ENCODE assay signal across 9 cellular contexts in genomic region chr1:110674337-110675059, GRCh38. TPM values are rescaled to one million over a fixed set of nuclear protein-coding genes. Genes with fewer than 3 reads are reported as not detected.
DNase-seq lines count a peak whose midpoint lies in the region; ATAC-seq and TF ChIP-seq lines count a peak whose summit lies in the region.
"Had no signal": no experiment of that assay in that cellular context is flagged by ENCODE, and none has a peak within 500 bp of the region (broad histone marks: within the 10 kb centered on the region; RNA-seq: fewer than 3 reads in every experiment).

TSS of gene KCNA3 (minus strand) at chr1:110674940. CDS start at chr1:110674809, 131 bp downstream.

- no peak for TF ChIP-seq POLR2A in IMR-90 (IDR thresholded peaks at IDR 0.05; ENCODE audit: low read depth, low read length)

- H3K4me3 Mint-ChIP-seq in chondrocyte (ENCODE audit: unreplicated experiment), result peak within 1 kb of the TSS; percentile 54
- peak within 1 kb of the TSS; percentile 65 for H3K4me3 Mint-ChIP-seq in mesothelial cell of epicardium

- H3K27me3 Mint-ChIP-seq in chondrocyte (ENCODE audit: low read depth), result peaks cover 71% of the 10 kb centered on the region
- peaks cover 89% of the 10 kb centered on the region for H3K27me3 Mint-ChIP-seq in mesothelial cell of epicardium (ENCODE audit: low read depth)

- POLR2A ChIA-PET in IMR-90 (lab: Charles Lee; ENCODE audit: unreplicated experiment), result no interaction called here

- H3K14ac ChIP-seq in IMR-90 (replicated peaks; ENCODE audit: low read depth, low read length), result no peak within 1 kb of the TSS

- H2BK120ac ChIP-seq in IMR-90 (ENCODE audit: low read depth, low read length), result no peak within 1 kb of the TSS

- no peaks in the 10 kb centered on the region for H4K20me1 ChIP-seq in IMR-90 (ENCODE audit: insufficient read depth, low read length)

- no peak within 1 kb of the TSS for H2AK9ac ChIP-seq in IMR-90 (replicated peaks; ENCODE audit: low read depth, low read length, poor library complexity)

- H3K4ac ChIP-seq in IMR-90 (ENCODE audit: low read depth, low read length), result no peak within 1 kb of the TSS

- H2AK5ac ChIP-seq in IMR-90 (ENCODE audit: low read depth, low read length), result no peak within 1 kb of the TSS

- no peaks in the 10 kb centered on the region; a peak in 1 of 4 replicates for H3K79me1 ChIP-seq in IMR-90 (ENCODE audit: low read depth in 1 of 2, low read length in 2 of 2)

- dilution Hi-C loops in IMR-90 (cut with HindIII; ENCODE audit: low sequenced_read_pairs, unreplicated experiment), result no loop called here

- ATAC-seq in IMR-90 (ENCODE audit: low read depth), result peak; percentile 64
- ATAC-seq in HG03159 (IDR thresholded peaks at IDR 0.05; ENCODE audit: unreplicated experiment), result no peak

- DNase-seq in G401 (ENCODE audit: low spot score) (peak; percentile 80), IMR-90 (no peak), chondrocyte (ENCODE audit: low spot score) (no peak), mesothelial cell of epicardium (ENCODE audit: low spot score in 2 of 2, unreplicated experiment in 2 of 2) (peak; percentile 24 to 50), kidney tubule cell (ENCODE audit: low spot score) (no peak)
- peak; percentile 36 to 51 (median 44) for DNase-seq in activated CD4-positive, CD25-positive, alpha-beta regulatory T cell (lab: John Stamatoyannopoulos, UW)
- peak; percentile 26 to 37 for DNase-seq in stimulated activated CD8-positive, alpha-beta memory T cell treated with anti-CD3 and anti-CD28 coated beads, Interleukin-4, amount 100 ng/mL, for 1 hour (ENCODE audit: low read depth in 2 of 2, low spot score in 1 of 2)

- H3K36me3 Mint-ChIP-seq in chondrocyte (ENCODE audit: low read depth) (peaks cover 6% of the 10 kb centered on the region), mesothelial cell of epicardium (no peaks in the 10 kb centered on the region)

- H3K4me3 ChIP-seq in IMR-90 (ENCODE audit: insufficient read depth, low read depth, low read length), result peak within 1 kb of the TSS; percentile 40

- H3K9me3 Mint-ChIP-seq in chondrocyte (ENCODE audit: low read depth), result no peaks in the 10 kb centered on the region
- peaks cover 4% of the 10 kb centered on the region for H3K9me3 Mint-ChIP-seq in mesothelial cell of epicardium

- H3K9ac ChIP-seq in IMR-90 (ENCODE audit: low read depth, low read length), result no peak within 1 kb of the TSS

- peaks cover 5% of the 10 kb centered on the region; the same call in 1 of the 2 replicates for H3K9me3 ChIP-seq in IMR-90 (ENCODE audit: control insufficient read depth, insufficient read depth, low read length)

- H3K27ac ChIP-seq in IMR-90 (ENCODE audit: insufficient read depth, low read length), result no peak within 1 kb of the TSS

- no peak within 1 kb of the TSS for H4K91ac ChIP-seq in IMR-90 (ENCODE audit: insufficient read depth, low read depth, low read length)

- intact Hi-C loops in IMR-90 (cut with micrococcal nuclease), result no loop called here

- no peak within 1 kb of the TSS for H3K18ac ChIP-seq in IMR-90 (ENCODE audit: low read depth, low read length)

- WGBS in IMR-90 (ENCODE audit: extremely low coverage in 2 of 2, insufficient read length in 1 of 2), 2 experiments, result 5% methylated on average over 34 of the region's 97 CpGs; no CpG with 5 or more reads in 1 of the 2 experiments

- peaks cover 20% of the 10 kb centered on the region for H3K27me3 ChIP-seq in IMR-90 (ENCODE audit: control insufficient read depth, insufficient read depth, low read length)

- H2BK5ac ChIP-seq in IMR-90 (ENCODE audit: low read depth, low read length, poor library complexity, severe bottlenecking), result no peak within 1 kb of the TSS

- CTCF ChIA-PET in IMR-90 (lab: Yijun Ruan, JAX), result no interaction called here

- H3K23ac ChIP-seq in IMR-90 (ENCODE audit: low read depth, low read length), result no peak within 1 kb of the TSS

- peak within 1 kb of the TSS; percentile 21; the same call in 1 of the 2 replicates for H3K4me2 ChIP-seq in IMR-90 (ENCODE audit: low read depth, low read length)

- H3K9me1 ChIP-seq in IMR-90 (ENCODE audit: insufficient read depth, low read length), result no peaks in the 10 kb centered on the region

- no peak within 1 kb of the TSS for H3K27ac Mint-ChIP-seq in chondrocyte (ENCODE audit: unreplicated experiment)
- H3K27ac Mint-ChIP-seq in mesothelial cell of epicardium, result no peak within 1 kb of the TSS

- H3K4me1 ChIP-seq in IMR-90 (ENCODE audit: control insufficient read depth, insufficient read depth, low read length), result no peaks in the 10 kb centered on the region; the same call in 1 of the 2 replicates

- BruUV-seq in IMR-90 (replicated peaks; lab: Mats Ljungman, UMichigan), result no TSS peak

- H2AFZ ChIP-seq in IMR-90 (replicated peaks; ENCODE audit: low read length, poor library complexity), result peak within 1 kb of the TSS; percentile 82

- H3K56ac ChIP-seq in IMR-90 (ENCODE audit: extremely low read depth, insufficient read depth, low read length), result no peak within 1 kb of the TSS

- no peak within 1 kb of the TSS for H2BK15ac ChIP-seq in IMR-90 (ENCODE audit: low read depth, low read length)

- no peaks in the 10 kb centered on the region for H3K36me3 ChIP-seq in IMR-90 (ENCODE audit: control insufficient read depth, insufficient read depth, low read length)

- TF ChIP-seq CTCF in IMR-90 (conservative IDR thresholded peaks at IDR 0.05; ENCODE audit: low read depth, low read length) (no peak), chondrocyte (IDR thresholded peaks at IDR 0.05) (no peak), mesothelial cell of epicardium (IDR thresholded peaks at IDR 0.05; ENCODE audit: unreplicated experiment) (no peak)

- H3K4me1 Mint-ChIP-seq in chondrocyte (ENCODE audit: low read depth), result peaks cover 4% of the 10 kb centered on the region
- H3K4me1 Mint-ChIP-seq in mesothelial cell of epicardium, result peaks cover 3% of the 10 kb centered on the region

- TF ChIP-seq RAD21 in IMR-90 (IDR thresholded peaks at IDR 0.05; ENCODE audit: low read length), result no peak

- H4K5ac ChIP-seq in IMR-90 (ENCODE audit: low read depth, low read length), result no peak within 1 kb of the TSS

- H2BK20ac ChIP-seq in IMR-90 (ENCODE audit: low read depth, low read length), result no peak within 1 kb of the TSS

- in situ Hi-C loops in G401 (cut with HindIII; ENCODE audit: low sequenced_read_pairs), result no loop called here
- in situ Hi-C loops in IMR-90 (cut with MboI; ENCODE audit: low sequenced_read_pairs), result no loop called here

- H4K8ac ChIP-seq in IMR-90 (ENCODE audit: low read depth in 2 of 2, low read length in 2 of 2), result no peak within 1 kb of the TSS; a peak in 1 of 4 replicates

TF ChIP-seq in IMR-90, 13 proteins besides CTCF, POLR2A, EP300 and RAD21:
- TF ChIP-seq MAFK (IDR thresholded peaks at IDR 0.05; ENCODE audit: low read depth, low read length) (no peak), SMC3 (IDR thresholded peaks at IDR 0.05; ENCODE audit: low read depth, low read length) (no peak), CEBPB (IDR thresholded peaks at IDR 0.05; ENCODE audit: low read depth, low read length) (no peak), MXI1 (IDR thresholded peaks at IDR 0.05; ENCODE audit: borderline replicate concordance, low read depth, low read length) (no peak), NFE2L2 (IDR thresholded peaks at IDR 0.05; ENCODE audit: low read depth, low read length) (no peak), BHLHE40 (IDR thresholded peaks at IDR 0.05; ENCODE audit: low read depth, low read length) (no peak), FOS (IDR thresholded peaks at IDR 0.05; ENCODE audit: low read depth, low read length) (no peak), CHD1 (IDR thresholded peaks at IDR 0.05; ENCODE audit: low read depth, low read length) (no peak), RCOR1 (IDR thresholded peaks at IDR 0.05; ENCODE audit: insufficient replicate concordance, low read length) (no peak), RFX5 (IDR thresholded peaks at IDR 0.05; ENCODE audit: low read depth, low read length) (no peak), MAZ (IDR thresholded peaks at IDR 0.05; ENCODE audit: borderline replicate concordance, low read depth, low read length) (no peak), USF2 (IDR thresholded peaks at IDR 0.05; ENCODE audit: low read depth, low read length) (no peak)
- TF ChIP-seq, protein P1, sequence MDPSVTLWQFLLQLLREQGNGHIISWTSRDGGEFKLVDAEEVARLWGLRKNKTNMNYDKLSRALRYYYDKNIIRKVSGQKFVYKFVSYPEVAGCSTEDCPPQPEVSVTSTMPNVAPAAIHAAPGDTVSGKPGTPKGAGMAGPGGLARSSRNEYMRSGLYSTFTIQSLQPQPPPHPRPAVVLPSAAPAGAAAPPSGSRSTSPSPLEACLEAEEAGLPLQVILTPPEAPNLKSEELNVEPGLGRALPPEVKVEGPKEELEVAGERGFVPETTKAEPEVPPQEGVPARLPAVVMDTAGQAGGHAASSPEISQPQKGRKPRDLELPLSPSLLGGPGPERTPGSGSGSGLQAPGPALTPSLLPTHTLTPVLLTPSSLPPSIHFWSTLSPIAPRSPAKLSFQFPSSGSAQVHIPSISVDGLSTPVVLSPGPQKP (IDR thresholded peaks at IDR 0.05; ENCODE audit: borderline replicate concordance, low read depth, low read length), result no peak
TF ChIP-seq in IMR-90: peak in this region for 0.

RNA-seq across cellular contexts. Expression of gene KCNA3, which starts in this region (rescaled TPM):
- total RNA-seq in G401 (2014; rRNA removed; shearing (Covaris generic)), result not detected in 2 replicates
- total RNA-seq in IMR-90 (2012; rRNA removed) (under 0.01 TPM in 2 replicates), chondrocyte (not detected in 3 replicates), mesothelial cell of epicardium (0.29 to 0.45 TPM (median 0.34 TPM) in 3 replicates)
- polyA plus RNA-seq in IMR-90 (2012; rRNA removed), result 0.09 TPM in 1 of 2 replicates, not detected in the other
- polyA plus RNA-seq in IMR-90 (2012; cell fraction: cytosol; rRNA removed), result 0.01 and 0.04 TPM in 2 replicates
- polyA plus RNA-seq in IMR-90 (2012; cell fraction: nucleus; rRNA removed; ENCODE audit: low replicate concordance), result 0.02 TPM in 1 of 2 replicates, not detected in the other
- total RNA-seq: HT1080 had no signal

Comparison
In these comparisons a context has a peak if more than half of its experiments do, and no peak if none do; other contexts are left out.
1. Peak in DNase-seq in G401; RNA of the gene not detected or under 1 TPM.
2. Peak in ATAC-seq, H3K4me3 ChIP-seq and H3K4me2 ChIP-seq in IMR-90; RNA of the gene not detected or under 1 TPM.
3. Peak in DNase-seq in mesothelial cell of epicardium; RNA of the gene not detected or under 1 TPM.
4. DNase-seq: peak in activated CD4-positive, CD25-positive, alpha-beta regulatory T cell (4 of 4) and stimulated activated CD8-positive, alpha-beta memory T cell treated with anti-CD3 and anti-CD28 coated beads, Interleukin-4, amount 100 ng/mL, for 1 hour (2 of 2); none in IMR-90 (single experiment), chondrocyte (single experiment) and kidney tubule cell (single experiment).